Comparison of ENCODE assay signal across 20 cellular contexts in the genomic region with DNA sequence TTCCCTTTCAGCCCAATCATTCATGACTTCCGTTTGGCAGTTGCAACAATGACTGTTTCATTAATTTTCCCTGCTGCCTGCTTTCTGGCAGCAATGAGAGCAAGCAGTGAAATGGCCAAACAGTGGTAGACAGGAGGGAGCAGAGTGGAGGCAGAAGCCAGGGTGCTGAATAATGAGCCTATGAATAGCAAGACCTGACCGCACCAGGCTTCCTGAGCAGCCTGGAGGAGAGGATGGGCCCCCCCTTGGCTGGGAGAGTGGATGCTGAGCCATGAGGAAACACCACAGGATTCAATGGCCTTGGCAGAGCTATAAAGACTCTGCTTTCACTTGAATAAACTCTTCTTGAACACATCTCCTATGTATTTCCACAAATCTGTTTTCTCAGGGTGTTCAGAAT.
DNase-seq lines count a peak whose midpoint lies in the region; ATAC-seq, FAIRE-seq and TF ChIP-seq lines count a peak whose summit lies in the region.
"Had no signal": no experiment of that assay in that cellular context is flagged by ENCODE, and none has a peak within 500 bp of the region (broad histone marks: within the 10 kb centered on the region; RNA-seq: fewer than 3 reads in every experiment).

No MANE protein-coding gene starts in this region.

- TF ChIP-seq POLR2A in H1 (IDR thresholded peaks at IDR 0.05; ENCODE audit: control extremely low read depth in 1 of 2, low read depth in 2 of 2, low read length in 2 of 2) = no peak

- H3K27ac ChIP-seq in H1 (ENCODE audit: low read depth, low read length) = no peak overlapping the region
- H3K27ac ChIP-seq: colonic mucosa, epithelial cell of prostate, parathyroid adenoma had no signal

- no peak overlapping the region for H4K8ac ChIP-seq in H1 (ENCODE audit: extremely low read depth, insufficient read depth, low read length)

- H3K14ac ChIP-seq in H1 (ENCODE audit: insufficient read length) = no peak overlapping the region

- no peak overlapping the region for H4K91ac ChIP-seq in H1 (replicated peaks; ENCODE audit: insufficient read length, low read length)

- no peak for FAIRE-seq in H1 (lab: Jason Lieb, UNC)
- FAIRE-seq: keratinocyte, TTC549 had no signal

- DNase-seq in C1 segment of cervical spinal cord (lab: John Stamatoyannopoulos, UW) (peak in 12 of 14 donors; percentile 4 to 92 (median 42)), NCI-H446 (lab: John Stamatoyannopoulos, UW) (peak; percentile 65 to 94), H1 (ENCODE audit: low read depth in 1 of 2, low spot score in 2 of 2) (no peak), nephron progenitor cell (no peak), cardiac septum (ENCODE audit: low spot score) (no peak)
- DNase-seq in activated T-cell treated with anti-CD3 and anti-CD28 coated beads, Interleukin-2, amount 50 U/mL, for 48 hours = no peak
- DNase-seq: activated CD8-positive, alpha-beta T cell treated with anti-CD3 and anti-CD28 coated beads for 36 hours; colonic mucosa; COR-L47; mucosa of descending colon; NCI-H1417; PC-3; stimulated activated CD4-positive, alpha-beta T cell treated with anti-CD3 and anti-CD28 coated beads, Interleukin-12 subunit alpha, Interleukin-12 subunit beta, amount 100 ng/mL, for 4 hours had no signal

- ATAC-seq in HG03439 (IDR thresholded peaks at IDR 0.05; ENCODE audit: unreplicated experiment) (no peak), GM21526 (IDR thresholded peaks at IDR 0.05; ENCODE audit: low FRiP score, unreplicated experiment) (no peak)
- ATAC-seq: activated CD8-positive, alpha-beta T cell treated with anti-CD3 and anti-CD28 coated beads for 36 hours; mucosa of descending colon; PC-3 had no signal

- TF ChIP-seq CTCF in H1 (IDR thresholded peaks at IDR 0.05; ENCODE audit: control extremely low read depth in 1 of 3, insufficient read depth in 1 of 3, low read depth in 1 of 3, low read length in 3 of 3) (no peak), nephron progenitor cell (IDR thresholded peaks at IDR 0.05) (no peak)

- H3K4me1 Mint-ChIP-seq in nephron progenitor cell = peaks cover 25% of the 10 kb centered on the region

- no peak overlapping the region for H2BK20ac ChIP-seq in H1 (ENCODE audit: low read length)

- no peak overlapping the region for H3K4me3 ChIP-seq in H1 (ENCODE audit: extremely low read depth in 1 of 4, insufficient read depth in 2 of 4, low read depth in 3 of 4, low read length in 4 of 4)
- H3K4me3 ChIP-seq: colonic mucosa, mucosa of descending colon had no signal

- no peaks in the 10 kb centered on the region for H3K27me3 Mint-ChIP-seq in nephron progenitor cell (ENCODE audit: low read depth, poor library complexity)

- H4K20me1 ChIP-seq in H1 (replicated peaks in 1 of 2; ENCODE audit: control insufficient read depth in 1 of 2, insufficient read depth in 2 of 2, low read length in 2 of 2) = no peaks in the 10 kb centered on the region

- H3K36me3 Mint-ChIP-seq in nephron progenitor cell (ENCODE audit: low read depth) = no peaks in the 10 kb centered on the region

- no peak for TF ChIP-seq EP300 in H1 (IDR thresholded peaks at IDR 0.05; ENCODE audit: borderline replicate concordance in 1 of 2, low read depth in 2 of 2, low read length in 2 of 2)

- intact Hi-C loops in cardiac septum (cut with DNase I) = no loop called here

- peak overlapping the region; percentile 58 for H3K27ac Mint-ChIP-seq in nephron progenitor cell
- H3K27ac Mint-ChIP-seq: activated CD8-positive, alpha-beta T cell treated with anti-CD3 and anti-CD28 coated beads for 36 hours; stimulated activated naive CD8-positive, alpha-beta T cell treated with anti-CD3 and anti-CD28 coated beads, Interleukin-15, Interleukin-2, amounts not matched to agents 100 ng/mL and 50 ng/mL, for 24 hours had no signal

- H3K79me2 ChIP-seq in H1 (ENCODE audit: control insufficient read depth in 1 of 2, insufficient read depth in 2 of 2, low read length in 2 of 2) = no peaks in the 10 kb centered on the region
- H3K79me2 ChIP-seq: parathyroid adenoma had no signal

- H3K56ac ChIP-seq in H1 (replicated peaks; ENCODE audit: insufficient read length, low read depth, low read length) = no peak overlapping the region

- no peak overlapping the region for H3K4ac ChIP-seq in H1 (replicated peaks; ENCODE audit: insufficient read length, low read depth, low read length)

- no peaks in the 10 kb centered on the region for H3K79me1 ChIP-seq in H1 (ENCODE audit: low read depth, low read length)

- H3K4me2 ChIP-seq in H1 (ENCODE audit: insufficient read depth in 1 of 2, low read depth in 2 of 2, low read length in 2 of 2) = no peak overlapping the region

- H2BK5ac ChIP-seq in H1 (ENCODE audit: low read depth, low read length) = no peak overlapping the region

- H3K23me2 ChIP-seq in H1 (ENCODE audit: low read depth, low read length) = no peaks in the 10 kb centered on the region

- no peaks in the 10 kb centered on the region for H3K36me3 ChIP-seq in H1 (ENCODE audit: control insufficient read depth in 2 of 4, insufficient read depth in 4 of 4, low read length in 3 of 4)
- H3K36me3 ChIP-seq: colonic mucosa had no signal

- peak overlapping the region; percentile 70; the same call in 1 of the 2 replicates for H2AFZ ChIP-seq in H1 (ENCODE audit: low read length)
- H2AFZ ChIP-seq: parathyroid adenoma had no signal

- H3K27me3 ChIP-seq in H1 (replicated peaks in 1 of 4; ENCODE audit: control insufficient read depth in 3 of 4, extremely low read depth in 1 of 4, insufficient read depth in 3 of 4, low read length in 3 of 4) = no peaks in the 10 kb centered on the region
- H3K27me3 ChIP-seq: colonic mucosa had no signal

- H3K4me3 Mint-ChIP-seq in nephron progenitor cell = no peak overlapping the region
- H3K4me3 Mint-ChIP-seq: activated CD8-positive, alpha-beta T cell treated with anti-CD3 and anti-CD28 coated beads for 36 hours; stimulated activated naive CD8-positive, alpha-beta T cell treated with anti-CD3 and anti-CD28 coated beads, Interleukin-15, Interleukin-2, amounts not matched to agents 100 ng/mL and 50 ng/mL, for 24 hours had no signal

- peaks cover 21% of the 10 kb centered on the region for H3K9me3 Mint-ChIP-seq in nephron progenitor cell
- H3K9me3 Mint-ChIP-seq: activated CD8-positive, alpha-beta T cell treated with anti-CD3 and anti-CD28 coated beads for 36 hours had no signal

- H2BK15ac ChIP-seq in H1 (ENCODE audit: low read length) = no peak overlapping the region

- no peak overlapping the region for H3K23ac ChIP-seq in H1 (ENCODE audit: insufficient read length)

- no peak for TF ChIP-seq RAD21 in H1 (IDR thresholded peaks at IDR 0.05 in 1 of 2, conservative IDR thresholded peaks at IDR 0.05 in 1 of 2; ENCODE audit: low read depth in 2 of 2, low read length in 2 of 2)

- POLR2A ChIA-PET in H1 (lab: Charles Lee; ENCODE audit: partially characterized antibody) = no interaction called here

- no peaks in the 10 kb centered on the region; a peak in 1 of 4 replicates for H3K9me3 ChIP-seq in H1 (ENCODE audit: insufficient read depth in 2 of 2, low read depth in 1 of 2, low read length in 1 of 2)
- H3K9me3 ChIP-seq: colonic mucosa, mucosa of descending colon had no signal

- no peaks in the 10 kb centered on the region for H3K4me1 ChIP-seq in H1 (replicated peaks in 1 of 4; ENCODE audit: control insufficient read depth in 3 of 4, insufficient read depth in 4 of 4, low read length in 3 of 4)
- H3K4me1 ChIP-seq: colonic mucosa, parathyroid adenoma had no signal

- H2AK5ac ChIP-seq in H1 (ENCODE audit: low read depth, low read length) = no peak overlapping the region

- H3K18ac ChIP-seq in H1 (ENCODE audit: extremely low read depth, low read length) = no peak overlapping the region

- H4K5ac ChIP-seq in H1 (ENCODE audit: insufficient read length, low read depth, low read length) = no peak overlapping the region

- H2BK120ac ChIP-seq in H1 (replicated peaks; ENCODE audit: low read depth, low read length) = no peak overlapping the region

- CTCF ChIA-PET in H1 (lab: Charles Lee; ENCODE audit: partially characterized antibody) = no interaction called here

- no peak overlapping the region for H3K9ac ChIP-seq in H1 (replicated peaks in 1 of 4; ENCODE audit: extremely low read depth in 1 of 4, low read depth in 3 of 4, low read length in 3 of 4)
- H3K9ac ChIP-seq: parathyroid adenoma had no signal

- 93% methylated on average over 2 of the region's 2 CpGs; no CpG with 5 or more reads in 1 of the 2 experiments for WGBS in H1 (ENCODE audit: extremely low coverage in 1 of 2, insufficient coverage in 1 of 2, insufficient read length in 1 of 2, insufficient replicate concordance in 2 of 2, low coverage in 1 of 2, low lambda C conversion rate in 2 of 2, missing lambda C conversion rate in 1 of 2), 2 experiments

- no peak overlapping the region for H2BK12ac ChIP-seq in H1 (ENCODE audit: low read depth, low read length)

TF ChIP-seq in H1, 55 proteins besides CTCF, POLR2A, EP300 and RAD21:
- TF ChIP-seq PHF8 (conservative IDR thresholded peaks at IDR 0.05; ENCODE audit: low read depth, low read length) (no peak), KDM5A (IDR thresholded peaks at IDR 0.05; ENCODE audit: low read length) (no peak), CTBP2 (IDR thresholded peaks at IDR 0.05; ENCODE audit: borderline replicate concordance, insufficient read depth, insufficient read length, low read length) (no peak), BACH1 (IDR thresholded peaks at IDR 0.05; ENCODE audit: low read length) (no peak), CBX8 (IDR thresholded peaks at IDR 0.05; ENCODE audit: borderline replicate concordance, low read depth, low read length) (no peak), SAP30 (IDR thresholded peaks at IDR 0.05; ENCODE audit: insufficient read depth, insufficient replicate concordance, low read length) (no peak)

Comparison
In these comparisons a context has a peak if more than half of its experiments do, and no peak if none do; other contexts are left out.
1. DNase-seq: peak in C1 segment of cervical spinal cord (12 of 14) and NCI-H446 (2 of 2); none in H1 (0 of 2), nephron progenitor cell (single experiment), cardiac septum (single experiment) and activated T-cell treated with anti-CD3 and anti-CD28 coated beads, Interleukin-2, amount 50 U/mL, for 48 hours (0 of 2).